In genomic region chr4:62470020-62470419, GRCh38 we compare ENCODE assay signal across 35 cellular contexts.
DNase-seq lines count a peak whose midpoint lies in the region; ATAC-seq, FAIRE-seq and TF ChIP-seq lines count a peak whose summit lies in the region.
"Had no signal": no experiment of that assay in that cellular context is flagged by ENCODE, and none has a peak within 500 bp of the region (broad histone marks: within the 10 kb centered on the region; RNA-seq: fewer than 3 reads in every experiment).

No MANE protein-coding gene starts in this region.

- 18% methylated on average over 6 of the region's 6 CpGs for WGBS in HepG2 (ENCODE audit: low lambda C conversion rate)
- WGBS in right lobe of liver (ENCODE audit: insufficient coverage, low coverage, low lambda C conversion rate, missing lambda C conversion rate) = 60% methylated on average over 6 of the region's 6 CpGs
- WGBS in GM12878 (ENCODE audit: insufficient coverage, insufficient replicate concordance, low lambda C conversion rate, missing lambda C conversion rate) = 48% methylated on average over 3 of the region's 6 CpGs
- WGBS in K562 (ENCODE audit: insufficient coverage, low coverage, missing lambda C conversion rate) = 0% methylated on average over 2 of the region's 6 CpGs

- H3K27ac ChIP-seq in HepG2 (ENCODE audit: extremely low read length, insufficient read depth, low read length) (no peak overlapping the region), right lobe of liver (no peak overlapping the region), GM12878 (ENCODE audit: control insufficient read depth, insufficient read depth) (no peak overlapping the region), K562 (ENCODE audit: extremely low read depth, low read depth, low read length) (no peak overlapping the region)
- H3K27ac ChIP-seq: 22Rv1; A549; BLaER1; BLaER1 treated with 17β-estradiol and CSF1 and Interleukin-3, amounts not matched to agents 10 nM and 100 nM; C4-2B had no signal

- RAD21 ChIA-PET in GM12878 (lab: Charles Lee; ENCODE audit: unreplicated experiment) = no interaction called here

- SMC1A ChIA-PET in GM12878 (lab: Charles Lee; ENCODE audit: uncharacterized antibody, unreplicated experiment) = interaction anchor here (1.4 kb wide), 1 partner anchor 18 kb away, joined by 4 read pairs; no protein-coding TSS in a partner anchor

- TF ChIP-seq POLR2A in HepG2 (IDR thresholded peaks at IDR 0.05; ENCODE audit: insufficient read depth in 1 of 2, low read depth in 2 of 2, low read length in 2 of 2) (no peak), right lobe of liver (IDR thresholded peaks at IDR 0.05) (no peak), GM12878 (IDR thresholded peaks at IDR 0.05; ENCODE audit: low read depth, low read length) (no peak), K562 (conservative IDR thresholded peaks at IDR 0.05) (no peak)

- H3K9ac ChIP-seq in HepG2 (ENCODE audit: insufficient read depth, low read depth, low read length) (no peak overlapping the region), GM12878 (ENCODE audit: control insufficient read depth, insufficient read depth, low read length) (no peak overlapping the region), K562 (ENCODE audit: insufficient read depth in 1 of 2, low read depth in 2 of 2, low read length in 2 of 2) (no peak overlapping the region)
- H3K9ac ChIP-seq: BLaER1; BLaER1 treated with 17β-estradiol and CSF1 and Interleukin-3, amounts not matched to agents 10 nM and 100 nM had no signal

- DNase-seq in HepG2 (ENCODE audit: low spot score) (no peak), right lobe of liver (no peak), GM12878 (ENCODE audit: low read depth, low spot score) (no peak), K562 (ENCODE audit: extremely low read depth in 1 of 4, low spot score in 3 of 4) (no peak), NOMO-1 treated with DMSO at 0.1 percent for 48 hours (lab: John Stamatoyannopoulos, UW; ENCODE audit: unreplicated experiment) (no peak)
- DNase-seq: 8988T; ACHN; AML-193; BE2C; C1 segment of cervical spinal cord; Caco-2; Calu3; CD4-positive, alpha-beta memory T cell; CD4-positive, alpha-beta T cell; CD4-positive, CD25-positive, alpha-beta regulatory T cell; CD8-positive, alpha-beta memory T cell; CD8-positive, alpha-beta T cell; COR-L47; DMS 273 treated with DMSO at 0.1 percent for 48 hours; DMS153; DMS53; DMS79; DMS79 treated with DMSO at 0.1 percent for 48 hours; DND-41; EL had no signal

- H3K9me3 ChIP-seq in HepG2 (ENCODE audit: low read length) (no peaks in the 10 kb centered on the region), right lobe of liver (no peaks in the 10 kb centered on the region), GM12878 (replicated peaks; ENCODE audit: control insufficient read depth, insufficient read depth, low read length) (no peaks in the 10 kb centered on the region), K562 (replicated peaks; ENCODE audit: control insufficient read depth, insufficient read depth, low read depth, low read length) (no peaks in the 10 kb centered on the region; the same call in 1 of the 2 replicates)
- H3K9me3 ChIP-seq: A549; BE2C; BLaER1; BLaER1 treated with 17β-estradiol and CSF1 and Interleukin-3, amounts not matched to agents 10 nM and 100 nM; Caco-2 had no signal

- H4K20me1 ChIP-seq in HepG2 (ENCODE audit: insufficient read depth, low read length) = no peaks in the 10 kb centered on the region
- no peaks in the 10 kb centered on the region for H4K20me1 ChIP-seq in GM12878 (ENCODE audit: control insufficient read depth, insufficient read depth)
- no peaks in the 10 kb centered on the region for H4K20me1 ChIP-seq in K562 (replicated peaks; ENCODE audit: control insufficient read depth, insufficient read depth, low read length)
- H4K20me1 ChIP-seq: BLaER1; BLaER1 treated with 17β-estradiol and CSF1 and Interleukin-3, amounts not matched to agents 10 nM and 100 nM had no signal

- H3K36me3 ChIP-seq in HepG2 (replicated peaks in 1 of 2; ENCODE audit: control insufficient read depth in 1 of 2, insufficient read depth in 2 of 2, low read length in 2 of 2) (no peaks in the 10 kb centered on the region), right lobe of liver (no peaks in the 10 kb centered on the region), GM12878 (ENCODE audit: control insufficient read depth in 2 of 2, insufficient read depth in 2 of 2, low read length in 1 of 2) (no peaks in the 10 kb centered on the region), K562 (ENCODE audit: control insufficient read depth, insufficient read depth, low read length) (no peaks in the 10 kb centered on the region)
- H3K36me3 ChIP-seq: BE2C; BLaER1; BLaER1 treated with 17β-estradiol and CSF1 and Interleukin-3, amounts not matched to agents 10 nM and 100 nM had no signal

- H3K4me3 ChIP-seq in HepG2 (replicated peaks in 1 of 3; ENCODE audit: insufficient read depth in 1 of 3, low read depth in 2 of 3, low read length in 3 of 3) (no peak overlapping the region), right lobe of liver (no peak overlapping the region), GM12878 (no peak overlapping the region), K562 (no peak overlapping the region)
- H3K4me3 ChIP-seq: A549; BLaER1; BLaER1 treated with 17β-estradiol and CSF1 and Interleukin-3, amounts not matched to agents 10 nM and 100 nM had no signal

- H3K27me3 ChIP-seq in HepG2 (ENCODE audit: control insufficient read depth in 1 of 2, insufficient read depth in 2 of 2, low read length in 2 of 2) (no peaks in the 10 kb centered on the region), right lobe of liver (no peaks in the 10 kb centered on the region), GM12878 (replicated peaks in 1 of 2; ENCODE audit: control insufficient read depth in 2 of 2, insufficient read depth in 2 of 2, low read length in 1 of 2) (no peaks in the 10 kb centered on the region), K562 (ENCODE audit: control insufficient read depth in 2 of 2, insufficient read depth in 2 of 2, low read length in 2 of 2) (no peaks in the 10 kb centered on the region)
- H3K27me3 ChIP-seq: BE2C; BLaER1; BLaER1 treated with 17β-estradiol and CSF1 and Interleukin-3, amounts not matched to agents 10 nM and 100 nM had no signal

- in situ Hi-C loops in HepG2 (cut with HindIII; ENCODE audit: extremely low pct_ligation_motif_present, low pct_unique_long_range_greater_than_20kb) = no loop called here
- in situ Hi-C loops in GM12878 (cut with MboI) = no loop called here
- in situ Hi-C loops in K562 (cut with MboI) = no loop called here

- TF ChIP-seq RAD21 in HepG2 (CRISPR knock-in tag; IDR thresholded peaks at IDR 0.05) (no peak), GM12878 (IDR thresholded peaks at IDR 0.05; ENCODE audit: insufficient read depth, low read depth, low read length) (no peak), K562 (CRISPR knock-in tag; conservative IDR thresholded peaks at IDR 0.05 in 1 of 2, IDR thresholded peaks at IDR 0.05 in 1 of 2) (no peak)

- FAIRE-seq in HepG2 (lab: Jason Lieb, UNC) = no peak
- FAIRE-seq in GM12878 (lab: Jason Lieb, UNC) = no peak
- no peak for FAIRE-seq in K562 (lab: Jason Lieb, UNC)
- peak; percentile 10 for FAIRE-seq in colon (lab: Jason Lieb, UNC)
- FAIRE-seq: A204.1, A549, D721Med had no signal

- no peak overlapping the region for H2AFZ ChIP-seq in HepG2 (ENCODE audit: low read length)
- H2AFZ ChIP-seq in GM12878 (ENCODE audit: control insufficient read depth, low read depth, low read length) = no peak overlapping the region
- no peak overlapping the region for H2AFZ ChIP-seq in K562 (ENCODE audit: low read depth, low read length)

- H3K4me1 ChIP-seq in HepG2 (ENCODE audit: insufficient read depth, low read length) = no peaks in the 10 kb centered on the region
- H3K4me1 ChIP-seq in right lobe of liver = no peaks in the 10 kb centered on the region
- H3K4me1 ChIP-seq in GM12878 (ENCODE audit: control insufficient read depth, insufficient read depth, low read length) = no peaks in the 10 kb centered on the region
- no peaks in the 10 kb centered on the region for H3K4me1 ChIP-seq in K562 (replicated peaks in 1 of 2; ENCODE audit: control insufficient read depth in 2 of 2, insufficient read depth in 2 of 2, low read length in 2 of 2)
- H3K4me1 ChIP-seq: A549; BE2C; BLaER1; BLaER1 treated with 17β-estradiol and CSF1 and Interleukin-3, amounts not matched to agents 10 nM and 100 nM; Caco-2 had no signal

- CTCF ChIA-PET in HepG2 (lab: Yijun Ruan, JAX; ENCODE audit: low intra/inter-chr PET ratio, low total read pairs) = no interaction called here
- CTCF ChIA-PET in GM12878 (lab: Yijun Ruan, JAX) = interaction anchor here (0.9 kb wide), 1 partner anchor 58 kb away, joined by 3 read pairs; no protein-coding TSS in a partner anchor
- CTCF ChIA-PET in K562 (lab: Yijun Ruan, JAX; ENCODE audit: low intra/inter-chr PET ratio) = no interaction called here

- TF ChIP-seq EP300 in HepG2 (IDR thresholded peaks at IDR 0.05; ENCODE audit: low read depth in 2 of 2, low read length in 2 of 2) (no peak), HepG2 (CRISPR knock-in tag; IDR thresholded peaks at IDR 0.05; ENCODE audit: borderline replicate concordance) (no peak), GM12878 (IDR thresholded peaks at IDR 0.05; ENCODE audit: borderline replicate concordance in 1 of 2, control insufficient read depth in 1 of 2, low read depth in 2 of 2, low read length in 2 of 2) (no peak), K562 (IDR thresholded peaks at IDR 0.05; ENCODE audit: low read length) (no peak)

- intact Hi-C loops in HepG2 (cut with micrococcal nuclease; ENCODE audit: unreplicated experiment) (no loop called here), right lobe of liver (cut with DNase I) (no loop called here), GM12878 (cut with micrococcal nuclease; ENCODE audit: unreplicated experiment) (no loop called here), K562 (cut with micrococcal nuclease) (no loop called here)

- no peak for TF ChIP-seq CTCF in HepG2 (CRISPR knock-in tag; IDR thresholded peaks at IDR 0.05)
- no peak for TF ChIP-seq CTCF in right lobe of liver (IDR thresholded peaks at IDR 0.05)
- TF ChIP-seq CTCF in GM12878 (IDR thresholded peaks at IDR 0.05 in 2 of 3, conservative IDR thresholded peaks at IDR 0.05 in 1 of 3; ENCODE audit: control insufficient read depth in 2 of 3, extremely low read depth in 1 of 3, insufficient read depth in 1 of 3, low read depth in 3 of 3, low read length in 3 of 3) = no peak
- no peak for TF ChIP-seq CTCF in K562 (IDR thresholded peaks at IDR 0.05 in 2 of 3, conservative IDR thresholded peaks at IDR 0.05 in 1 of 3; ENCODE audit: insufficient read depth in 2 of 3, low read depth in 1 of 3, low read length in 3 of 3)

- POLR2A ChIA-PET in HepG2 (lab: Yijun Ruan, JAX) (no interaction called here), GM12878 (lab: Charles Lee) (no interaction called here), K562 (lab: Yijun Ruan, JAX) (no interaction called here)

- H3K79me2 ChIP-seq in HepG2 (ENCODE audit: insufficient read depth, low read length) (no peaks in the 10 kb centered on the region), GM12878 (ENCODE audit: control insufficient read depth, insufficient read depth, low read length) (no peaks in the 10 kb centered on the region), K562 (ENCODE audit: control insufficient read depth, insufficient read depth, low read length) (no peaks in the 10 kb centered on the region)

- BruUV-seq in HepG2 (replicated peaks; lab: Mats Ljungman, UMichigan) (no TSS peak), GM12878 (replicated peaks; lab: Mats Ljungman, UMichigan) (no TSS peak), K562 (replicated peaks; lab: Mats Ljungman, UMichigan) (no TSS peak)

- H3K9me1 ChIP-seq in K562 (ENCODE audit: control insufficient read depth, insufficient read depth, low read length) = no peaks in the 10 kb centered on the region

- H3K4me2 ChIP-seq in HepG2 (ENCODE audit: low read depth, low read length) = no peak overlapping the region
- no peak overlapping the region for H3K4me2 ChIP-seq in GM12878 (ENCODE audit: control insufficient read depth, insufficient read depth)
- no peak overlapping the region for H3K4me2 ChIP-seq in K562 (ENCODE audit: insufficient read depth, low read length)
- H3K4me2 ChIP-seq: A549; BLaER1; BLaER1 treated with 17β-estradiol and CSF1 and Interleukin-3, amounts not matched to agents 10 nM and 100 nM had no signal

- ATAC-seq in HepG2 = no peak
- ATAC-seq in right lobe of liver = no peak
- ATAC-seq in GM12878 = no peak
- no peak for ATAC-seq in K562
- ATAC-seq in HG02981 (IDR thresholded peaks at IDR 0.05; ENCODE audit: unreplicated experiment) = no peak
- no peak for ATAC-seq in HG03469 (IDR thresholded peaks at IDR 0.05; ENCODE audit: unreplicated experiment)
- ATAC-seq: A549; CD8-positive, alpha-beta T cell had no signal

Comparison
In these comparisons a context has a peak if more than half of its experiments do, and no peak if none do; other contexts are left out.
1. Of the 241 proteins assayed by ChIP-seq in both HepG2 and K562: peak only in HepG2: none; only in K562: none; in both: HNRNPK; in neither: 240.